27 cellular contexts compared by ENCODE assay signal in the genomic region with DNA sequence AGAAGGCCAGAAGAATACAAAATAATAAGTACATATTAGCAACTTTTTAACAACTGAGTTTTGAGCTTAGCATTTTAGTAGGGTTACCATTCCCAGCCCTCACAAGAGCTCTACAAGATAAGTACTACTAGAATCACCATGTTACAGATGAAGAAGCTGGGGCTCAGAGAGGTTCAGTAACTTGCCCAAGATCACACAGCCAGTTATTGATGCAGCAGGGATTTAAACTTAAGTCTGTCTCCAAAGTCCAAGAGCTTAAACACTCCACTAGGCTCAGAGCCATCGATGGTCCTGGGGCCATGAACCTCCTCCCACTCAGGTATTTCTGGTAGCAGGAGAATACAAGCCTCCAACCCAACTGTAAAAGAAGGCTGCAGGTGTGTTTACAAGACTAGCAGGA. TPM values are rescaled to one million over a fixed set of nuclear protein-coding genes. Genes with fewer than 3 reads are reported as not detected.
A peak's percentile ranks its signal among the peaks of the same experiment; 100 is the strongest.
DNase-seq lines count a peak whose midpoint lies in the region; ATAC-seq and TF ChIP-seq lines count a peak whose summit lies in the region.
"Had no signal": no experiment of that assay in that cellular context is flagged by ENCODE, and none has a peak within 500 bp of the region (broad histone marks: within the 10 kb centered on the region; RNA-seq: fewer than 3 reads in every experiment).

No MANE protein-coding gene starts in this region.

- no peak for ATAC-seq in right cardiac atrium
- ATAC-seq in left ventricle myocardium superior, result no peak
- no peak for ATAC-seq in HG03439 (IDR thresholded peaks at IDR 0.05; ENCODE audit: unreplicated experiment)
- no peak for ATAC-seq in PC-3
- ATAC-seq: activated CD4-positive, alpha-beta T cell treated with anti-CD3 and anti-CD28 coated beads for 36 hours; mucosa of descending colon had no signal

- no peaks in the 10 kb centered on the region for H3K9me3 ChIP-seq in right cardiac atrium (ENCODE audit: control insufficient read depth, low read length)
- no peaks in the 10 kb centered on the region for H3K9me3 ChIP-seq in sigmoid colon
- H3K9me3 ChIP-seq in uterus, result no peaks in the 10 kb centered on the region
- H3K9me3 ChIP-seq in PC-3 (ENCODE audit: low read length), result no peaks in the 10 kb centered on the region
- H3K9me3 ChIP-seq: ascending aorta, mucosa of descending colon, upper lobe of left lung had no signal

- TF ChIP-seq CTCF in sigmoid colon (IDR thresholded peaks at IDR 0.05) (no peak), uterus (IDR thresholded peaks at IDR 0.05) (no peak), PC-3 (conservative IDR thresholded peaks at IDR 0.05; ENCODE audit: low read depth, low read length) (no peak)

- TF ChIP-seq EP300 in sigmoid colon (IDR thresholded peaks at IDR 0.05), result no peak

- H3K9ac ChIP-seq in PC-3 (ENCODE audit: low read length), result no peak overlapping the region

- CTCF ChIA-PET in PC-3 (lab: Charles Lee), result no interaction called here

- H3K36me3 ChIP-seq in sigmoid colon, result no peaks in the 10 kb centered on the region
- no peaks in the 10 kb centered on the region for H3K36me3 ChIP-seq in uterus
- no peaks in the 10 kb centered on the region for H3K36me3 ChIP-seq in PC-3 (ENCODE audit: low read depth, low read length)
- H3K36me3 ChIP-seq: ascending aorta, upper lobe of left lung had no signal

- H3K27me3 ChIP-seq in right cardiac atrium (ENCODE audit: control insufficient read depth, insufficient read depth) (no peaks in the 10 kb centered on the region), sigmoid colon (no peaks in the 10 kb centered on the region), uterus (no peaks in the 10 kb centered on the region), PC-3 (ENCODE audit: low read length) (peaks cover 92% of the 10 kb centered on the region)
- H3K27me3 ChIP-seq: ascending aorta, upper lobe of left lung had no signal

- H3K27ac ChIP-seq in right cardiac atrium (ENCODE audit: low read length) (peak overlapping the region; percentile 6), sigmoid colon (peak overlapping the region; percentile 92 to 98 (median 94)), uterus (peak overlapping the region; percentile 62 to 93), PC-3 (ENCODE audit: low read length) (no peak overlapping the region)

- H3K9me2 ChIP-seq in PC-3 (replicated peaks; ENCODE audit: low read length), result no peaks in the 10 kb centered on the region

- H3K4me3 ChIP-seq in right cardiac atrium (ENCODE audit: low read length) (no peak overlapping the region), sigmoid colon (no peak overlapping the region), uterus (no peak overlapping the region), PC-3 (ENCODE audit: low read length) (no peak overlapping the region)
- H3K4me3 ChIP-seq: ascending aorta, mucosa of descending colon, SK-N-MC, skin epidermis, upper lobe of left lung had no signal

- POLR2A ChIA-PET in PC-3 (lab: Charles Lee; ENCODE audit: unreplicated experiment), result no interaction called here

- no peak for TF ChIP-seq POLR2A in sigmoid colon (IDR thresholded peaks at IDR 0.05)
- TF ChIP-seq POLR2A in uterus (IDR thresholded peaks at IDR 0.05), result no peak

- no peaks in the 10 kb centered on the region for H3F3A ChIP-seq in PC-3 (ENCODE audit: low read length, unreplicated experiment)

- intact Hi-C loops in right cardiac atrium (cut with DNase I), result no loop called here
- intact Hi-C loops in left ventricle myocardium superior (cut with micrococcal nuclease), result no loop called here
- intact Hi-C loops in sigmoid colon (cut with DNase I), result loop anchor here (5.0 kb wide), 1 partner anchor 40 kb away; no protein-coding TSS in a partner anchor
- intact Hi-C loops in uterus (cut with DNase I; ENCODE audit: low total_unique reads), result no loop called here
- intact Hi-C loops in PC-3 (cut with micrococcal nuclease), result no loop called here

- no peaks in the 10 kb centered on the region for H3K79me2 ChIP-seq in PC-3 (ENCODE audit: low read length)

- DNase-seq in right cardiac atrium (no peak), left ventricle myocardium superior (no peak), mesenteric fat pad (ENCODE audit: low spot score) (peak; percentile 37), sigmoid colon (no peak), uterus (no peak), NCI-H2081 treated with DMSO at 0.1 percent for 48 hours (lab: John Stamatoyannopoulos, UW) (no peak), PC-3 (no peak)
- DNase-seq: ACHN; activated CD4-positive, alpha-beta T cell treated with anti-CD3 and anti-CD28 coated beads for 36 hours; activated effector memory CD4-positive, alpha-beta T cell treated with Interleukin-2 at 50 U/mL for 16 hours; activated naive CD8-positive, alpha-beta T cell treated with anti-CD3 and anti-CD28 coated beads for 36 hours; activated T-cell treated with anti-CD3 and anti-CD28 coated beads for 4 hours; HCEC 1CT; islet precursor cell; KG1; MM.1S; mucosa of descending colon; NCI-H1417 treated with DMSO at 0.1 percent for 48 hours; NCI-H446 treated with DMSO at 0.1 percent for 48 hours; posterior cingulate gyrus; RPMI8226; T-helper 2 cell had no signal

- H3K4me2 ChIP-seq in PC-3 (ENCODE audit: low read length), result no peak overlapping the region

- no TSS peak for BruUV-seq in PC-3 (replicated peaks; lab: Mats Ljungman, UMichigan)

- H3K4me1 ChIP-seq in right cardiac atrium (ENCODE audit: control insufficient read depth, insufficient read depth, low read length) (peaks cover 3% of the 10 kb centered on the region), sigmoid colon (peaks cover 0 to 83% (median 72%) of the 10 kb centered on the region in 4 donors), uterus (peaks cover 4 to 5% of the 10 kb centered on the region in 2 donors), PC-3 (ENCODE audit: insufficient read depth, low read length) (no peaks in the 10 kb centered on the region)

- H4K20me1 ChIP-seq in PC-3 (ENCODE audit: low read length), result no peaks in the 10 kb centered on the region

- no peak overlapping the region for H2AFZ ChIP-seq in PC-3 (ENCODE audit: low read length)

- 67% methylated on average over 1 of the region's 1 CpG for WGBS in right cardiac atrium
- WGBS in sigmoid colon, 2 donors, result 34 to 66% methylated on average over 1 of the region's 1 CpG

RNA-seq across cellular contexts. Expression of gene TNS1, which starts 30.8 kb away (rescaled TPM):
- total RNA-seq in right cardiac atrium (100 to 1,000 TPM; 442 to 647 (median 536) TPM), left ventricle myocardium superior (783 TPM), mesenteric fat pad (449 TPM), sigmoid colon (1,000 to 10,000 TPM in 2 of 4 donors, 100 to 1,000 TPM in 2; 444 to 1,607 (median 968) TPM), uterus (1,000 to 10,000 TPM in 1 of 4 donors, 100 to 1,000 TPM in 3; 144 to 1,338 (median 313) TPM), PC-3 (2014; rRNA removed) (1.0 and 1.5 TPM in 2 replicates)
- polyA plus RNA-seq in right cardiac atrium (243 TPM), sigmoid colon (10 to 100 TPM in 2 of 3 donors, 1 to 10 TPM in 1; 3.7 to 57.2 (median 13.8) TPM)

Comparison
In these comparisons a context has a peak if more than half of its experiments do, and no peak if none do; other contexts are left out.
1. RNA of gene TNS1, which starts 30.8 kb away (total RNA-seq): 444 to 1,607 TPM in sigmoid colon, 783 TPM in left ventricle myocardium superior (single experiment), 442 to 647 TPM in right cardiac atrium, 449 TPM in mesenteric fat pad (single experiment) and 144 to 1,338 TPM in uterus; 1.0 to 1.5 TPM in PC-3; every median in the first group is over 10 times any median in the second.